16 cellular contexts compared by ENCODE assay signal in the genomic region with DNA sequence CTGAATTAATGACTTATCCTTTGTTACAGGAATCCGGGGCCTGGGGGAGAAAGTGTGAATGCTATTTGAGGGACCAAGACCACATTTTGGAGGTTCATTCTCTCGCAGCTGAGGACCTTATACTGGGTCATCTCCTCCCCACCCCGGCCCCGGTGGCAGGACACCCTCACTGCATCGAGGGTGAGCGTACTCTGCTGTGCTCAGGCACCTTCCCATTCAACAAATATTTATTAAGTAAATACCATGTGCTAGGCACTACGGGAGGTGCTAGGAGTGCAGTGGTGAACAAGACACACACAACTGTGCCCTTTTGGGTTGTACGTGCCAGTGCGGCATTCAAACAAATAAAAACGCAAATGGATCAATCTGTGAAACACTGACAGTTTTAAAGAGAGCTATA. TPM values are rescaled to one million over a fixed set of nuclear protein-coding genes. Genes with fewer than 3 reads are reported as not detected.
A peak's percentile ranks its signal among the peaks of the same experiment; 100 is the strongest.
DNase-seq lines count a peak whose midpoint lies in the region; TF ChIP-seq lines count a peak whose summit lies in the region.
"Had no signal": no experiment of that assay in that cellular context is flagged by ENCODE, and none has a peak within 500 bp of the region (broad histone marks: within the 10 kb centered on the region; RNA-seq: fewer than 3 reads in every experiment).

No MANE protein-coding gene starts in this region.

- no peak overlapping the region for H3K18ac ChIP-seq in H9 (ENCODE audit: insufficient read length, low read depth, low read length)

- H4K8ac ChIP-seq in H9 (replicated peaks; ENCODE audit: insufficient read length, low read depth, low read length) = no peak overlapping the region

- H3K4me1 Mint-ChIP-seq in H9 (peaks cover 0 to 2% of the 10 kb centered on the region in 2 experiments; a peak in 1 of 4 replicates), endodermal cell (peaks cover 2% of the 10 kb centered on the region)
- H3K4me1 Mint-ChIP-seq in activated CD4-positive, alpha-beta memory T cell treated with anti-CD3 and anti-CD28 coated beads for 36 hours (ENCODE audit: low read depth) = no peaks in the 10 kb centered on the region

- peaks cover 36% of the 10 kb centered on the region for H3K36me3 ChIP-seq in A673 (ENCODE audit: insufficient read depth, low read length, poor library complexity, severe bottlenecking)
- no peaks in the 10 kb centered on the region for H3K36me3 ChIP-seq in endodermal cell (ENCODE audit: control insufficient read depth, insufficient read depth, low read length)
- no peaks in the 10 kb centered on the region for H3K36me3 ChIP-seq in liver (ENCODE audit: control insufficient read depth in 4 of 4, insufficient read depth in 3 of 4, low read depth in 1 of 4, low read length in 3 of 4)
- H3K36me3 ChIP-seq: BLaER1 treated with 17β-estradiol and CSF1 and Interleukin-3, amounts not matched to agents 10 nM and 100 nM had no signal

- H4K20me1 ChIP-seq in H9 (ENCODE audit: control insufficient read depth, insufficient read depth, insufficient read length) = no peaks in the 10 kb centered on the region
- H4K20me1 ChIP-seq: BLaER1 treated with 17β-estradiol and CSF1 and Interleukin-3, amounts not matched to agents 10 nM and 100 nM had no signal

- H3K36me3 Mint-ChIP-seq in H9 (ENCODE audit: insufficient read depth in 1 of 3, low read depth in 3 of 3) (peaks cover 5 to 8% (median 6%) of the 10 kb centered on the region in 3 experiments), endodermal cell (ENCODE audit: low read depth) (no peaks in the 10 kb centered on the region)
- H3K36me3 Mint-ChIP-seq in activated CD4-positive, alpha-beta memory T cell treated with anti-CD3 and anti-CD28 coated beads for 36 hours = no peaks in the 10 kb centered on the region

- no peaks in the 10 kb centered on the region for H3K79me2 ChIP-seq in H9 (ENCODE audit: insufficient read depth, low read length)

- H3K4me2 ChIP-seq in H9 (ENCODE audit: insufficient read depth, insufficient read length, low read length) = no peak overlapping the region
- H3K4me2 ChIP-seq: BLaER1 treated with 17β-estradiol and CSF1 and Interleukin-3, amounts not matched to agents 10 nM and 100 nM had no signal

- peaks cover 72 to 76% of the 10 kb centered on the region in 2 experiments for H3K9me3 Mint-ChIP-seq in H9
- peaks cover 64% of the 10 kb centered on the region for H3K9me3 Mint-ChIP-seq in endodermal cell
- H3K9me3 Mint-ChIP-seq in activated CD4-positive, alpha-beta memory T cell treated with anti-CD3 and anti-CD28 coated beads for 36 hours = no peaks in the 10 kb centered on the region
- H3K9me3 Mint-ChIP-seq: CD4-positive, alpha-beta T cell had no signal

- H2BK15ac ChIP-seq in H9 (ENCODE audit: low read depth, low read length) = no peak overlapping the region

- H3K79me1 ChIP-seq in H9 (ENCODE audit: insufficient read depth, low read depth, low read length, poor library complexity, severe bottlenecking) = no peaks in the 10 kb centered on the region

- H3K27ac ChIP-seq in A673 (ENCODE audit: low read depth, low read length, poor library complexity, severe bottlenecking) (peak overlapping the region; percentile 47), H9 (ENCODE audit: insufficient read length, low read depth, low read length) (no peak overlapping the region), endodermal cell (ENCODE audit: low read depth, low read length) (no peak overlapping the region), liver (ENCODE audit: low read depth in 1 of 2, low read length in 2 of 2) (no peak overlapping the region)
- H3K27ac ChIP-seq: BLaER1 treated with 17β-estradiol and CSF1 and Interleukin-3, amounts not matched to agents 10 nM and 100 nM; HL-60 had no signal

- WGBS in H9 (ENCODE audit: extremely low coverage, insufficient read length, low lambda C conversion rate) = no CpG with 5 or more reads among the region's 10 CpGs
- WGBS in endodermal cell (ENCODE audit: insufficient coverage in 1 of 2, insufficient read length in 1 of 2), 2 experiments = 89% methylated on average over 10 of the region's 10 CpGs; no CpG with 5 or more reads in 1 of the 2 experiments
- 38% methylated on average over 10 of the region's 10 CpGs for WGBS in liver

- H3K4me3 Mint-ChIP-seq in H9 (no peak overlapping the region), endodermal cell (no peak overlapping the region)
- no peak overlapping the region for H3K4me3 Mint-ChIP-seq in activated CD4-positive, alpha-beta memory T cell treated with anti-CD3 and anti-CD28 coated beads for 36 hours
- H3K4me3 Mint-ChIP-seq: CD4-positive, alpha-beta T cell had no signal

- no peak overlapping the region for H3T11ph ChIP-seq in H9 (ENCODE audit: low read length)

- no peak overlapping the region for H3K4me3 ChIP-seq in A673 (ENCODE audit: low read depth, low read length, poor library complexity, severe bottlenecking)
- H3K4me3 ChIP-seq in endodermal cell (ENCODE audit: low read length) = no peak overlapping the region
- no peak overlapping the region for H3K4me3 ChIP-seq in liver (ENCODE audit: low read depth in 1 of 3, low read length in 3 of 3)
- H3K4me3 ChIP-seq: BLaER1 treated with 17β-estradiol and CSF1 and Interleukin-3, amounts not matched to agents 10 nM and 100 nM; K562 had no signal

- no peak overlapping the region for H3K9ac ChIP-seq in H9 (ENCODE audit: extremely low read depth, insufficient read length, low read length)
- no peak overlapping the region for H3K9ac ChIP-seq in endodermal cell (ENCODE audit: extremely low read depth, low read length, poor library complexity, severe bottlenecking)
- no peak overlapping the region for H3K9ac ChIP-seq in liver (ENCODE audit: low read depth in 1 of 2, low read length in 2 of 2)
- H3K9ac ChIP-seq: BLaER1 treated with 17β-estradiol and CSF1 and Interleukin-3, amounts not matched to agents 10 nM and 100 nM had no signal

- no peak overlapping the region for H3K27ac Mint-ChIP-seq in H9
- H3K27ac Mint-ChIP-seq in endodermal cell = no peak overlapping the region
- no peak overlapping the region for H3K27ac Mint-ChIP-seq in activated CD4-positive, alpha-beta memory T cell treated with anti-CD3 and anti-CD28 coated beads for 36 hours
- H3K27ac Mint-ChIP-seq: CD4-positive, alpha-beta T cell had no signal

- TF ChIP-seq CTCF in A673 (conservative IDR thresholded peaks at IDR 0.05; ENCODE audit: low read depth, low read length) (no peak), H9 (conservative IDR thresholded peaks at IDR 0.05) (0 out of 3 replicates have a peak, but pooled peaks have one; percentile 26), endodermal cell (conservative IDR thresholded peaks at IDR 0.05) (peak; percentile 35), liver (IDR thresholded peaks at IDR 0.05; ENCODE audit: low read depth, low read length, missing input control) (no peak)

- H3K27me3 Mint-ChIP-seq in H9 (ENCODE audit: low read depth) = no peaks in the 10 kb centered on the region; the same call in 1 of the 2 replicates
- no peaks in the 10 kb centered on the region for H3K27me3 Mint-ChIP-seq in endodermal cell (ENCODE audit: insufficient read depth)
- H3K27me3 Mint-ChIP-seq in activated CD4-positive, alpha-beta memory T cell treated with anti-CD3 and anti-CD28 coated beads for 36 hours = no peaks in the 10 kb centered on the region
- H3K27me3 Mint-ChIP-seq: CD4-positive, alpha-beta T cell had no signal

- H3K27me3 ChIP-seq in A673 (replicated peaks; ENCODE audit: insufficient read depth, low read depth, low read length, poor library complexity) (no peaks in the 10 kb centered on the region), H9 (ENCODE audit: insufficient read depth, low read length) (no peaks in the 10 kb centered on the region), endodermal cell (ENCODE audit: control insufficient read depth, insufficient read depth, low read length, poor library complexity, severe bottlenecking) (no peaks in the 10 kb centered on the region), liver (ENCODE audit: control insufficient read depth in 4 of 4, insufficient read depth in 4 of 4, low read length in 3 of 4) (no peaks in the 10 kb centered on the region)

- H3K14ac ChIP-seq in H9 (ENCODE audit: insufficient read depth, low read length) = no peak overlapping the region

- H3K9me3 ChIP-seq in A673 (ENCODE audit: low read depth, low read length, poor library complexity, severe bottlenecking) (peaks cover 5% of the 10 kb centered on the region), H9 (ENCODE audit: control insufficient read depth, low read depth, low read length) (peaks cover 28% of the 10 kb centered on the region), endodermal cell (ENCODE audit: control insufficient read depth, low read length) (no peaks in the 10 kb centered on the region), liver (ENCODE audit: control insufficient read depth in 4 of 4, low read length in 3 of 4) (no peaks in the 10 kb centered on the region)
- H3K9me3 ChIP-seq: BLaER1 treated with 17β-estradiol and CSF1 and Interleukin-3, amounts not matched to agents 10 nM and 100 nM had no signal

- H2AFZ ChIP-seq in H9 (ENCODE audit: low read length) = no peak overlapping the region

- no peak overlapping the region for H2BK120ac ChIP-seq in H9 (ENCODE audit: low read depth, low read length, poor library complexity, severe bottlenecking)

- H4K5ac ChIP-seq in H9 (ENCODE audit: insufficient read length, low read depth, low read length) = no peak overlapping the region

- CTCF ChIA-PET in A673 (lab: Charles Lee) = interaction anchor here (0.7 kb wide), 1 partner anchor 15 kb away, joined by 6 read pairs; no protein-coding TSS in a partner anchor
- CTCF ChIA-PET in activated CD4-positive, alpha-beta memory T cell treated with anti-CD3 and anti-CD28 coated beads for 36 hours (lab: Charles Lee) = no interaction called here

- H2BK12ac ChIP-seq in H9 (ENCODE audit: insufficient read length, low read depth, low read length) = no peak overlapping the region

- no peak overlapping the region for H3K23ac ChIP-seq in H9 (ENCODE audit: insufficient read length, low read depth, low read length)

- no peak for DNase-seq in A673 (ENCODE audit: low spot score)
- DNase-seq in H9 = no peak
- peak; percentile 53 for DNase-seq in endodermal cell
- DNase-seq in activated CD4-positive, alpha-beta memory T cell treated with anti-CD3 and anti-CD28 coated beads for 36 hours = no peak
- DNase-seq in hypothalamus (lab: John Stamatoyannopoulos, UW) = no peak
- DNase-seq in NCI-H510A treated with DMSO at 0.1 percent for 48 hours (lab: John Stamatoyannopoulos, UW) = no peak
- no peak for DNase-seq in D341Med (ENCODE audit: low spot score)
- DNase-seq: 8988T; ACHN; Calu3; CD4-positive, alpha-beta T cell; DMS153 had no signal

- intact Hi-C loops in A673 (cut with micrococcal nuclease; ENCODE audit: unreplicated experiment) = loop anchor here (5.0 kb wide), 1 partner anchor 235 kb away; no protein-coding TSS in a partner anchor
- intact Hi-C loops in activated CD4-positive, alpha-beta memory T cell treated with anti-CD3 and anti-CD28 coated beads for 36 hours (cut with micrococcal nuclease) = no loop called here

- POLR2A ChIA-PET in A673 (lab: Charles Lee; ENCODE audit: low non-redundant PET) = no interaction called here
- POLR2A ChIA-PET in activated CD4-positive, alpha-beta memory T cell treated with anti-CD3 and anti-CD28 coated beads for 36 hours (lab: Charles Lee) = no interaction called here

- H4K91ac ChIP-seq in H9 (ENCODE audit: insufficient read length, low read depth, low read length) = no peak overlapping the region

- no peak overlapping the region for H2BK5ac ChIP-seq in H9 (ENCODE audit: insufficient read length, low read length)

- no TSS peak for BruUV-seq in A673 (replicated peaks; lab: Mats Ljungman, UMichigan)

- no peak overlapping the region for H2AK5ac ChIP-seq in H9 (ENCODE audit: insufficient read length, low read length)

- H3K4ac ChIP-seq in H9 (ENCODE audit: low read depth, low read length) = no peak overlapping the region

- H2BK20ac ChIP-seq in H9 (ENCODE audit: low read depth, low read length, poor library complexity, severe bottlenecking) = no peak overlapping the region

- no peaks in the 10 kb centered on the region for H3K23me2 ChIP-seq in H9 (ENCODE audit: insufficient read length, low read depth, low read length, poor library complexity, severe bottlenecking)

- no peak overlapping the region for H3K56ac ChIP-seq in H9 (ENCODE audit: insufficient read length, low read depth, low read length)

- H3K4me1 ChIP-seq in A673 (ENCODE audit: insufficient read depth, low read length, poor library complexity, severe bottlenecking) (peaks cover 9% of the 10 kb centered on the region), H9 (ENCODE audit: insufficient read depth, low read length) (no peaks in the 10 kb centered on the region), endodermal cell (ENCODE audit: control insufficient read depth, insufficient read depth, low read length) (no peaks in the 10 kb centered on the region), liver (ENCODE audit: control insufficient read depth in 4 of 4, insufficient read depth in 4 of 4, low read length in 3 of 4) (no peaks in the 10 kb centered on the region)
- H3K4me1 ChIP-seq: BLaER1 treated with 17β-estradiol and CSF1 and Interleukin-3, amounts not matched to agents 10 nM and 100 nM had no signal

- peak in 1 of 2 donors; percentile 8 for TF ChIP-seq RAD21 in liver (IDR thresholded peaks at IDR 0.05)

RNA-seq across cellular contexts. Expression of gene ADGRG2, which starts 24.7 kb away (rescaled TPM):
- total RNA-seq in A673 (2021) = 61.3 and 73.6 TPM in 2 replicates
- 6.1 and 6.8 TPM in 2 replicates for total RNA-seq in H9 (2021)
- 1 to 10 TPM; 5.9 to 9.4 TPM for total RNA-seq in endodermal cell
- polyA plus RNA-seq in endodermal cell (2013, experiment 1 of 2) = 4.8 TPM
- polyA plus RNA-seq in endodermal cell (2013, experiment 2 of 2) = 4.0 TPM
- under 1 TPM in 1 of 2 donors, not detected in 1; 0.08 TPM for total RNA-seq in liver
- under 1 TPM; 0.24 to 0.45 TPM for polyA plus RNA-seq in liver
- total RNA-seq in activated CD4-positive, alpha-beta memory T cell treated with anti-CD3 and anti-CD28 coated beads for 36 hours = not detected
- total RNA-seq: CD4-positive, alpha-beta T cell; K562 had no signal

Comparison
In these comparisons a context has a peak if more than half of its experiments do, and no peak if none do; other contexts are left out.
1. CTCF ChIP-seq: peak in H9 (single experiment) and endodermal cell (single experiment); none in A673 (single experiment) and liver (single experiment).